1 cellular context compared by ENCODE assay signal in the genomic region with DNA sequence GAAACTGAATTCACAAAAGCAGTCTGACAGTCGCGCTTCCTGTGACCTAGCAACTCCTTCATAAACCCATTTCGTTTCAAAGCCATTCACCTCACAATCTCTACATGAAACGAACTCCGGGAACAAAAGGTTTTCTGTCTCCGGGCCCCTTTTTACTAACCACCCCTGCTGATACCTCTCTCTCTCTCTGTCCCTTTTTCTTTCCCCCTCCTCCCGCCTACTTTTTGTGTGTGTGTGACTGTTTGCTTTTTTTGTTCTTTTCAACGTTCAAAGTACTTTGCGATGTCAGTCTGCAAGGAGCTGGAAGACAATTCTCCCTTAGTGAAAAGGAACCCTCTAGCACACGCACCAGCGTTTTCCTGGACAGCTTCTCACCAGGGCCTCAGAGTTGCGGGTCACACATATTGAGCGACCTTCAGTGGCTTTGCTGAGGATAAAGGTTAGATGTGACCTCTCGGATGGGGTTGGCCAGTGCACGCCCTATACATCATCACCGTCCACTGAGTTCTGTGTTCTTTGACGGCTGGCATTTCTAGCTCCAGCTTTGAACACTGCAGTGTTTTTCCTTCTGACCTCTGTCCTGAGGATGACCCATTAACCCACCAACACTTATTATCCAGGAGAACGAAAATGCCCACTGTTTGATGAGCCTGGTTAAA.
TF ChIP-seq lines count a peak whose summit lies in the region.

No MANE protein-coding gene starts in this region.

TF ChIP-seq in HepG2, 621 proteins besides CTCF, POLR2A, EP300 and RAD21 (continued from another document and continues in another):
- TF ChIP-seq SNAPC4 (CRISPR knock-in tag; IDR thresholded peaks at IDR 0.05): no peak; the same call in 1 of the 2 replicates
- TF ChIP-seq GLMP (CRISPR knock-in tag; IDR thresholded peaks at IDR 0.05; ENCODE audit: borderline replicate concordance): no peak
- no peak for TF ChIP-seq RFX3 (CRISPR knock-in tag; IDR thresholded peaks at IDR 0.05)
- no peak for TF ChIP-seq HOXA9 (CRISPR knock-in tag; IDR thresholded peaks at IDR 0.05; ENCODE audit: borderline replicate concordance)
- TF ChIP-seq ERF (CRISPR knock-in tag; IDR thresholded peaks at IDR 0.05): peak; percentile 72; the same call in 1 of the 2 replicates
- TF ChIP-seq, protein P1, sequence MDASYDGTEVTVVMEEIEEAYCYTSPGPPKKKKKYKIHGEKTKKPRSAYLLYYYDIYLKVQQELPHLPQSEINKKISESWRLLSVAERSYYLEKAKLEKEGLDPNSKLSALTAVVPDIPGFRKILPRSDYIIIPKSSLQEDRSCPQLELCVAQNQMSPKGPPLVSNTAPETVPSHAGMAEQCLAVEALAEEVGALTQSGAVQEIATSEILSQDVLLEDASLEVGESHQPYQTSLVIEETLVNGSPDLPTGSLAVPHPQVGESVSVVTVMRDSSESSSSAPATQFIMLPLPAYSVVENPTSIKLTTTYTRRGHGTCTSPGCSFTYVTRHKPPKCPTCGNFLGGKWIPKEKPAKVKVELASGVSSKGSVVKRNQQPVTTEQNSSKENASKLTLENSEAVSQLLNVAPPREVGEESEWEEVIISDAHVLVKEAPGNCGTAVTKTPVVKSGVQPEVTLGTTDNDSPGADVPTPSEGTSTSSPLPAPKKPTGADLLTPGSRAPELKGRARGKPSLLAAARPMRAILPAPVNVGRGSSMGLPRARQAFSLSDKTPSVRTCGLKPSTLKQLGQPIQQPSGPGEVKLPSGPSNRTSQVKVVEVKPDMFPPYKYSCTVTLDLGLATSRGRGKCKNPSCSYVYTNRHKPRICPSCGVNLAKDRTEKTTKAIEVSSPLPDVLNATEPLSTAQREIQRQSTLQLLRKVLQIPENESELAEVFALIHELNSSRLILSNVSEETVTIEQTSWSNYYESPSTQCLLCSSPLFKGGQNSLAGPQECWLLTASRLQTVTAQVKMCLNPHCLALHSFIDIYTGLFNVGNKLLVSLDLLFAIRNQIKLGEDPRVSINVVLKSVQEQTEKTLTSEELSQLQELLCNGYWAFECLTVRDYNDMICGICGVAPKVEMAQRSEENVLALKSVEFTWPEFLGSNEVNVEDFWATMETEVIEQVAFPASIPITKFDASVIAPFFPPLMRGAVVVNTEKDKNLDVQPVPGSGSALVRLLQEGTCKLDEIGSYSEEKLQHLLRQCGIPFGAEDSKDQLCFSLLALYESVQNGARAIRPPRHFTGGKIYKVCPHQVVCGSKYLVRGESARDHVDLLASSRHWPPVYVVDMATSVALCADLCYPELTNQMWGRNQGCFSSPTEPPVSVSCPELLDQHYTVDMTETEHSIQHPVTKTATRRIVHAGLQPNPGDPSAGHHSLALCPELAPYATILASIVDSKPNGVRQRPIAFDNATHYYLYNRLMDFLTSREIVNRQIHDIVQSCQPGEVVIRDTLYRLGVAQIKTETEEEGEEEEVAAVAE (CRISPR knock-in tag; IDR thresholded peaks at IDR 0.05; ENCODE audit: borderline replicate concordance): no peak
- TF ChIP-seq ZNF552 (CRISPR knock-in tag; IDR thresholded peaks at IDR 0.05; ENCODE audit: borderline replicate concordance): no peak
- TF ChIP-seq ZNF142 (CRISPR knock-in tag; IDR thresholded peaks at IDR 0.05): 0 out of 2 replicates have a peak, but pooled peaks have one; percentile 41
- TF ChIP-seq ZMYM4 (CRISPR knock-in tag; IDR thresholded peaks at IDR 0.05): peak; percentile 82; the same call in 1 of the 2 replicates
- TF ChIP-seq, protein P2, sequence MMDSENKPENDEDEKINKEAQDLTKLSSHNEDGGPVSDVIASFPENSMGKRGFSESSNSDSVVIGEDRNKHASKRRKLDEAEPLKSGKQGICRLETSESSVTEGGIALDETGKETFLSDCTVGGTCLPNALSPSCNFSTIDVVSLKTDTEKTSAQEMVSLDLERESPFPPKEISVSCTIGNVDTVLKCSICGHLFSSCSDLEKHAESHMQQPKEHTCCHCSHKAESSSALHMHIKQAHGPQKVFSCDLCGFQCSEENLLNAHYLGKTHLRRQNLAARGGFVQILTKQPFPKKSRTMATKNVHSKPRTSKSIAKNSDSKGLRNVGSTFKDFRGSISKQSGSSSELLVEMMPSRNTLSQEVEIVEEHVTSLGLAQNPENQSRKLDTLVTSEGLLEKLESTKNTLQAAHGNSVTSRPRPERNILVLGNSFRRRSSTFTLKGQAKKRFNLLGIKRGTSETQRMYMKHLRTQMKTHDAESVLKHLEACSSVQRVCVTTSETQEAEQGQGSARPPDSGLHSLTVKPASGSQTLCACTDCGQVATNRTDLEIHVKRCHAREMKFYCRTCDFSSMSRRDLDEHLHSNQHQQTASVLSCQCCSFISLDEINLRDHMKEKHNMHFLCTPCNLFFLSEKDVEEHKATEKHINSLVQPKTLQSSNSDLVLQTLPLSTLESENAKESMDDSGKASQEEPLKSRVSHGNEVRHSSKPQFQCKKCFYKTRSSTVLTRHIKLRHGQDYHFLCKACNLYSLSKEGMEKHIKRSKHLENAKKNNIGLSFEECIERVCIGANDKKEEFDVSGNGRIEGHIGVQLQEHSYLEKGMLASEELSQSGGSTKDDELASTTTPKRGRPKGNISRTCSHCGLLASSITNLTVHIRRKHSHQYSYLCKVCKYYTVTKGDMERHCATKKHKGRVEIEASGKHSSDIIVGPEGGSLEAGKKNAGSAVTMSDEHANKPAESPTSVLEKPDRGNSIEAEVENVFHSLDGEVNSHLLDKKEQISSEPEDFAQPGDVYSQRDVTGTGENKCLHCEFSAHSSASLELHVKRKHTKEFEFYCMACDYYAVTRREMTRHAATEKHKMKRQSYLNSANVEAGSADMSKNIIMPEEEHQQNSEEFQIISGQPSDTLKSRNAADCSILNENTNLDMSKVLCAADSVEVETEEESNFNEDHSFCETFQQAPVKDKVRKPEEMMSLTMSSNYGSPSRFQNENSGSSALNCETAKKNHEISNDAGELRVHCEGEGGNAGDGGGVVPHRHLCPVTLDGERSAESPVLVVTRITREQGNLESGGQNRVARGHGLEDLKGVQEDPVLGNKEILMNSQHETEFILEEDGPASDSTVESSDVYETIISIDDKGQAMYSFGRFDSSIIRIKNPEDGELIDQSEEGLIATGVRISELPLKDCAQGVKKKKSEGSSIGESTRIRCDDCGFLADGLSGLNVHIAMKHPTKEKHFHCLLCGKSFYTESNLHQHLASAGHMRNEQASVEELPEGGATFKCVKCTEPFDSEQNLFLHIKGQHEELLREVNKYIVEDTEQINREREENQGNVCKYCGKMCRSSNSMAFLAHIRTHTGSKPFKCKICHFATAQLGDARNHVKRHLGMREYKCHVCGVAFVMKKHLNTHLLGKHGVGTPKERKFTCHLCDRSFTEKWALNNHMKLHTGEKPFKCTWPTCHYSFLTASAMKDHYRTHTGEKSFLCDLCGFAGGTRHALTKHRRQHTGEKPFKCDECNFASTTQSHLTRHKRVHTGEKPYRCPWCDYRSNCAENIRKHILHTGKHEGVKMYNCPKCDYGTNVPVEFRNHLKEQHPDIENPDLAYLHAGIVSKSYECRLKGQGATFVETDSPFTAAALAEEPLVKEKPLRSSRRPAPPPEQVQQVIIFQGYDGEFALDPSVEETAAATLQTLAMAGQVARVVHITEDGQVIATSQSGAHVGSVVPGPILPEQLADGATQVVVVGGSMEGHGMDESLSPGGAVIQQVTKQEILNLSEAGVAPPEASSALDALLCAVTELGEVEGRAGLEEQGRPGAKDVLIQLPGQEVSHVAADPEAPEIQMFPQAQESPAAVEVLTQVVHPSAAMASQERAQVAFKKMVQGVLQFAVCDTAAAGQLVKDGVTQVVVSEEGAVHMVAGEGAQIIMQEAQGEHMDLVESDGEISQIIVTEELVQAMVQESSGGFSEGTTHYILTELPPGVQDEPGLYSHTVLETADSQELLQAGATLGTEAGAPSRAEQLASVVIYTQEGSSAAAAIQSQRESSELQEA (CRISPR knock-in tag; IDR thresholded peaks at IDR 0.05; ENCODE audit: not compliant biosample characterization): no peak
- no peak for TF ChIP-seq ATAD3A (CRISPR knock-in tag; IDR thresholded peaks at IDR 0.05)
- no peak for TF ChIP-seq ZNF18 (CRISPR knock-in tag; IDR thresholded peaks at IDR 0.05; ENCODE audit: insufficient replicate concordance)
- no peak for TF ChIP-seq KLF9 (CRISPR knock-in tag; IDR thresholded peaks at IDR 0.05; ENCODE audit: low read depth)
- peak; percentile 40; the same call in 1 of the 2 replicates for TF ChIP-seq KDM2A (CRISPR knock-in tag; IDR thresholded peaks at IDR 0.05; ENCODE audit: borderline replicate concordance, low read depth)
- TF ChIP-seq SP4 (CRISPR knock-in tag; IDR thresholded peaks at IDR 0.05): peak; percentile 57; the same call in 1 of the 2 replicates
- TF ChIP-seq DMAP1 (CRISPR knock-in tag; IDR thresholded peaks at IDR 0.05): no peak; the same call in 1 of the 2 replicates
- no peak for TF ChIP-seq ZNF740 (CRISPR knock-in tag; IDR thresholded peaks at IDR 0.05)
